In the genomic region with DNA sequence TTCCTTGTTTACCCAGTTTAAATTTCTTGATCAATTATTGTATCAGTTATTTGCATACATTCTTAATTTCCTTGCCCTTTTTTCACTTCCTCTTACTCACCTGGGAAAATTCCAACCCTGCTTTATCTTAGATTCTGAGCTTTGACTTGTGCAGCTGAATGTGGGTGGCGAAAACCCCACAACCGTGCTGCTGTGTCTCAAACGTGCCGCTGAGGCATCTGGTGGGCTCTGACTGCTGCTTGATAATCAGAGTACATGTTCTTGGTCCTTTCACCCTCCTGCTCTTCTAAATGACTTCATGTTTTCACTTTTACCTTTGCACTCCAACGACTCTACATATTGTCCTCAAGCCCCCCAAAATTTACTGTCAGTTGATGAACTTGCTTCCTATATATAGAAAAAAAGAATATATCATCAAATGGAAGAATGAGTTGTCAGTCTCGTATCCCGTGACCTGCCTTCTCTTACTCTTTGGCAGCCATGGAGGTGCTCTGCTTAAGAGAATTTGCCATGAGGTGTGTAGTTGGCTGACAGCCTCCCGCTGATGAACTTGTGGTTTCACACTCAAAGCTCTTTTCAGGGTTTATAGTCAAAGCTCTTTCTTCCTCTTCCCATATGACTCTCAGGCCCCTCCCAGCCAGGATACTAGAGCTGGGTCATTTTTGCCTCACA, we compare ENCODE assay signal across 1 cellular context.
TF ChIP-seq lines count a peak whose summit lies in the region.

No MANE protein-coding gene starts in this region.

TF ChIP-seq in K562, 482 proteins besides CTCF, POLR2A, EP300 and RAD21 (continued from another document):
- TF ChIP-seq NR4A1 (CRISPR knock-in tag; IDR thresholded peaks at IDR 0.05) (no peak), NR4A1 (tag; IDR thresholded peaks at IDR 0.05) (no peak), SIN3B (IDR thresholded peaks at IDR 0.05; ENCODE audit: low read depth) (no peak)
- TF ChIP-seq, protein P1, sequence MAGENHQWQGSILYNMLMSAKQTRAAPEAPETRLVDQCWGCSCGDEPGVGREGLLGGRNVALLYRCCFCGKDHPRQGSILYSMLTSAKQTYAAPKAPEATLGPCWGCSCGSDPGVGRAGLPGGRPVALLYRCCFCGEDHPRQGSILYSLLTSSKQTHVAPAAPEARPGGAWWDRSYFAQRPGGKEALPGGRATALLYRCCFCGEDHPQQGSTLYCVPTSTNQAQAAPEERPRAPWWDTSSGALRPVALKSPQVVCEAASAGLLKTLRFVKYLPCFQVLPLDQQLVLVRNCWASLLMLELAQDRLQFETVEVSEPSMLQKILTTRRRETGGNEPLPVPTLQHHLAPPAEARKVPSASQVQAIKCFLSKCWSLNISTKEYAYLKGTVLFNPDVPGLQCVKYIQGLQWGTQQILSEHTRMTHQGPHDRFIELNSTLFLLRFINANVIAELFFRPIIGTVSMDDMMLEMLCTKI (IDR thresholded peaks at IDR 0.05; ENCODE audit: partially characterized antibody), result no peak
